Comparison of ENCODE assay signal across 23 cellular contexts in the genomic region with DNA sequence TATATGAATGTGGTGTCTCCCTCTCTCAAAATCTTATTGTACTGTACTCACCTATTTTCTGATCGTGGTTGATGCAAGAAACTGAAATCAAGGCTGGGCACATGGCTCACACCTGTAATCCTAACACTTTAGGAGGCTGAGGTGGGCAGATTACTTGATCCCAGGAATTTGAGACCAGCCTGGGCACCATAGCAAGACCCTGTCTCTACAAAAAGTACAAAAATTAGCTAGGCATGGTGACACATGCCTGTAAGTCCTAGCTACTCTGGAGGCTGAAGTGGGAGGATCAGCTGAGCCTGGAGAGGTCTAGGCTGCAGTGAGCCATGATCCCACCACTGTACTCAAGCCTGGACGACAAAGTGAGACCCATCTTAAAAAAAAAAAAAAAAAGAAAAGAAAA. TPM values are rescaled to one million over a fixed set of nuclear protein-coding genes. Genes with fewer than 3 reads are reported as not detected.
DNase-seq lines count a peak whose midpoint lies in the region; ATAC-seq and TF ChIP-seq lines count a peak whose summit lies in the region.
"Had no signal": no experiment of that assay in that cellular context is flagged by ENCODE, and none has a peak within 500 bp of the region (broad histone marks: within the 10 kb centered on the region; RNA-seq: fewer than 3 reads in every experiment).

No MANE protein-coding gene starts in this region.

- no peak overlapping the region for H2AFZ ChIP-seq in HCT116 (ENCODE audit: low read depth, low read length, poor library complexity, severe bottlenecking)
- H2AFZ ChIP-seq: GM23338 had no signal

- no peak overlapping the region for H3K4me3 Mint-ChIP-seq in chondrocyte (ENCODE audit: unreplicated experiment)
- no peak overlapping the region for H3K4me3 Mint-ChIP-seq in stimulated activated memory B cell treated with anti-CD40 and anti-IgM and Interleukin-4, amounts not matched to agents 10 μg/mL and 1 μg/mL and 100 μg/mL, for 72 hours
- no peak overlapping the region for H3K4me3 Mint-ChIP-seq in stimulated activated naive B cell treated with anti-CD40 and anti-IgM and Interleukin-4, amounts not matched to agents 10 μg/mL and 1 μg/mL and 100 μg/mL, for 72 hours
- H3K4me3 Mint-ChIP-seq: CD14-positive monocyte; CD4-positive, alpha-beta T cell; CD8-positive, alpha-beta memory T cell; GM23338; H9; HFFc6 had no signal

- no peaks in the 10 kb centered on the region for H3K9me2 ChIP-seq in HCT116 (ENCODE audit: insufficient read depth)

- H3K27ac ChIP-seq in HCT116 (ENCODE audit: low read depth, low read length) = no peak overlapping the region
- H3K27ac ChIP-seq: A549; BLaER1 treated with 17β-estradiol and CSF1 and Interleukin-3, amounts not matched to agents 10 nM and 100 nM had no signal

- no peaks in the 10 kb centered on the region for H3K36me3 ChIP-seq in HCT116 (ENCODE audit: control insufficient read depth in 1 of 2, insufficient read depth in 2 of 2, low read length in 2 of 2)
- H3K36me3 ChIP-seq: BE2C; BLaER1 treated with 17β-estradiol and CSF1 and Interleukin-3, amounts not matched to agents 10 nM and 100 nM had no signal

- no peaks in the 10 kb centered on the region for H3K36me3 Mint-ChIP-seq in chondrocyte (ENCODE audit: low read depth)
- H3K36me3 Mint-ChIP-seq in stimulated activated memory B cell treated with anti-CD40 and anti-IgM and Interleukin-4, amounts not matched to agents 10 μg/mL and 1 μg/mL and 100 μg/mL, for 72 hours = no peaks in the 10 kb centered on the region
- H3K36me3 Mint-ChIP-seq in stimulated activated naive B cell treated with anti-CD40 and anti-IgM and Interleukin-4, amounts not matched to agents 10 μg/mL and 1 μg/mL and 100 μg/mL, for 72 hours = no peaks in the 10 kb centered on the region
- H3K36me3 Mint-ChIP-seq: CD14-positive monocyte; CD8-positive, alpha-beta memory T cell had no signal

- intact Hi-C loops in HCT116 (cut with micrococcal nuclease) = no loop called here

- H3K9me3 ChIP-seq in HCT116 (ENCODE audit: control insufficient read depth in 1 of 2, insufficient read depth in 1 of 2, low read depth in 1 of 2, low read length in 2 of 2) = no peaks in the 10 kb centered on the region
- H3K9me3 ChIP-seq: A549, BE2C had no signal

- no peak overlapping the region for H3K4me3 ChIP-seq in HCT116 (replicated peaks in 1 of 2; ENCODE audit: low read depth in 1 of 2, low read length in 2 of 2)
- H3K4me3 ChIP-seq: A549; BLaER1 treated with 17β-estradiol and CSF1 and Interleukin-3, amounts not matched to agents 10 nM and 100 nM; GM23338 had no signal

- no TSS peak for BruUV-seq in HCT116 (replicated peaks; lab: Mats Ljungman, UMichigan)

- H3K27me3 Mint-ChIP-seq in chondrocyte (ENCODE audit: low read depth) = peaks cover under 1% of the 10 kb centered on the region
- peaks cover 3% of the 10 kb centered on the region for H3K27me3 Mint-ChIP-seq in stimulated activated memory B cell treated with anti-CD40 and anti-IgM and Interleukin-4, amounts not matched to agents 10 μg/mL and 1 μg/mL and 100 μg/mL, for 72 hours
- peaks cover under 1% of the 10 kb centered on the region in 2 donors for H3K27me3 Mint-ChIP-seq in stimulated activated naive B cell treated with anti-CD40 and anti-IgM and Interleukin-4, amounts not matched to agents 10 μg/mL and 1 μg/mL and 100 μg/mL, for 72 hours

- TF ChIP-seq RAD21 in HCT116 (IDR thresholded peaks at IDR 0.05; ENCODE audit: low read depth) = no peak

- CTCF ChIA-PET in HCT116 (lab: Charles Lee) = interaction anchor here (0.7 to 2.3 kb wide), 2 partner anchors 20 to 42 kb away, joined by 3 to 10 read pairs; no protein-coding TSS in a partner anchor

- POLR2A ChIA-PET in HCT116 (lab: Charles Lee) = interaction anchor here (1.0 kb wide), 1 partner anchor 25 kb away, joined by 3 read pairs; no protein-coding TSS in a partner anchor

- no peak for TF ChIP-seq CTCF in HCT116 (IDR thresholded peaks at IDR 0.05 in 2 of 3, conservative IDR thresholded peaks at IDR 0.05 in 1 of 3; ENCODE audit: borderline replicate concordance in 1 of 3, insufficient read depth in 1 of 3, low read depth in 2 of 3, low read length in 2 of 3)
- no peak for TF ChIP-seq CTCF in chondrocyte (IDR thresholded peaks at IDR 0.05)

- no peak overlapping the region for H3K9ac ChIP-seq in HCT116 (ENCODE audit: low read length)
- H3K9ac ChIP-seq: BLaER1 treated with 17β-estradiol and CSF1 and Interleukin-3, amounts not matched to agents 10 nM and 100 nM had no signal

- no peaks in the 10 kb centered on the region for H3K27me3 ChIP-seq in HCT116 (ENCODE audit: insufficient read depth, low read length)
- H3K27me3 ChIP-seq: BE2C; BLaER1 treated with 17β-estradiol and CSF1 and Interleukin-3, amounts not matched to agents 10 nM and 100 nM had no signal

- peaks cover 18% of the 10 kb centered on the region for H3K4me1 Mint-ChIP-seq in chondrocyte (ENCODE audit: low read depth)
- H3K4me1 Mint-ChIP-seq in stimulated activated memory B cell treated with anti-CD40 and anti-IgM and Interleukin-4, amounts not matched to agents 10 μg/mL and 1 μg/mL and 100 μg/mL, for 72 hours = peaks cover under 1% of the 10 kb centered on the region
- peaks cover 0 to 3% of the 10 kb centered on the region in 2 donors for H3K4me1 Mint-ChIP-seq in stimulated activated naive B cell treated with anti-CD40 and anti-IgM and Interleukin-4, amounts not matched to agents 10 μg/mL and 1 μg/mL and 100 μg/mL, for 72 hours
- H3K4me1 Mint-ChIP-seq: CD14-positive monocyte had no signal

- RAD21 ChIA-PET in HCT116 (lab: Charles Lee; ENCODE audit: low non-redundant PET in 1 of 2, low total read pairs in 2 of 2, uncharacterized antibody in 2 of 2, unreplicated experiment in 2 of 2) = no interaction called here

- H3K4me2 ChIP-seq in HCT116 (ENCODE audit: low read length) = no peak overlapping the region
- H3K4me2 ChIP-seq: A549; BLaER1 treated with 17β-estradiol and CSF1 and Interleukin-3, amounts not matched to agents 10 nM and 100 nM; GM23338 had no signal

- no peak for TF ChIP-seq POLR2A in HCT116 (IDR thresholded peaks at IDR 0.05; ENCODE audit: borderline replicate concordance, extremely low read depth, insufficient read depth, insufficient read length)

- no peaks in the 10 kb centered on the region for H3K9me3 Mint-ChIP-seq in chondrocyte (ENCODE audit: low read depth)
- H3K9me3 Mint-ChIP-seq in stimulated activated memory B cell treated with anti-CD40 and anti-IgM and Interleukin-4, amounts not matched to agents 10 μg/mL and 1 μg/mL and 100 μg/mL, for 72 hours = no peaks in the 10 kb centered on the region
- no peaks in the 10 kb centered on the region for H3K9me3 Mint-ChIP-seq in stimulated activated naive B cell treated with anti-CD40 and anti-IgM and Interleukin-4, amounts not matched to agents 10 μg/mL and 1 μg/mL and 100 μg/mL, for 72 hours
- H3K9me3 Mint-ChIP-seq: CD4-positive, alpha-beta T cell; CD8-positive, alpha-beta memory T cell; GM23338; H9; HFFc6 had no signal

- no peak overlapping the region for H3K27ac Mint-ChIP-seq in chondrocyte (ENCODE audit: unreplicated experiment)
- no peak overlapping the region for H3K27ac Mint-ChIP-seq in stimulated activated memory B cell treated with anti-CD40 and anti-IgM and Interleukin-4, amounts not matched to agents 10 μg/mL and 1 μg/mL and 100 μg/mL, for 72 hours
- no peak overlapping the region for H3K27ac Mint-ChIP-seq in stimulated activated naive B cell treated with anti-CD40 and anti-IgM and Interleukin-4, amounts not matched to agents 10 μg/mL and 1 μg/mL and 100 μg/mL, for 72 hours
- H3K27ac Mint-ChIP-seq: CD14-positive monocyte; CD4-positive, alpha-beta T cell; GM23338; H9; HFFc6 had no signal

- H4K20me1 ChIP-seq in HCT116 (ENCODE audit: insufficient read depth) = no peaks in the 10 kb centered on the region
- H4K20me1 ChIP-seq: BLaER1 treated with 17β-estradiol and CSF1 and Interleukin-3, amounts not matched to agents 10 nM and 100 nM had no signal

- H3K79me2 ChIP-seq in HCT116 (ENCODE audit: insufficient read depth, low read length) = no peaks in the 10 kb centered on the region

- DNase-seq in HCT116 (ENCODE audit: low read depth, low spot score) (no peak), chondrocyte (ENCODE audit: low spot score) (peak; percentile 21), islet precursor cell (peak; percentile 12), SIG-M5 (lab: John Stamatoyannopoulos, UW) (no peak)
- no peak for DNase-seq in stimulated activated naive B cell treated with anti-CD40 and anti-IgM and Interleukin-4, amounts not matched to agents 10 μg/mL and 1 μg/mL and 100 μg/mL, for 72 hours
- DNase-seq: 8988T; ACHN; AML-193; BE2C; CD4-positive, alpha-beta T cell; DMS 273 treated with DMSO at 0.1 percent for 48 hours; DMS79; EL; GF-D8; HFFc6 had no signal

- no peak for ATAC-seq in HCT116
- ATAC-seq in stimulated activated memory B cell treated with anti-CD40 and anti-IgM and Interleukin-4, amounts not matched to agents 10 μg/mL and 1 μg/mL and 100 μg/mL, for 72 hours = no peak
- no peak for ATAC-seq in stimulated activated naive B cell treated with anti-CD40 and anti-IgM and Interleukin-4, amounts not matched to agents 10 μg/mL and 1 μg/mL and 100 μg/mL, for 72 hours (replicated peaks)
- ATAC-seq: A549, GM23338 had no signal

- H3K4me1 ChIP-seq in HCT116 (ENCODE audit: control insufficient read depth in 1 of 2, insufficient read depth in 2 of 2, low read length in 2 of 2) = peaks cover 0 to 27% of the 10 kb centered on the region in 2 experiments; a peak in 3 of 4 replicates
- H3K4me1 ChIP-seq: BE2C had no signal

TF ChIP-seq in HCT116, 20 proteins besides CTCF, POLR2A, EP300 and RAD21:
- TF ChIP-seq, protein P1, sequence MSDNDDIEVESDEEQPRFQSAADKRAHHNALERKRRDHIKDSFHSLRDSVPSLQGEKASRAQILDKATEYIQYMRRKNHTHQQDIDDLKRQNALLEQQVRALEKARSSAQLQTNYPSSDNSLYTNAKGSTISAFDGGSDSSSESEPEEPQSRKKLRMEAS (IDR thresholded peaks at IDR 0.05) = 0 out of 2 replicates have a peak, but pooled peaks have one; percentile 27
- no peak for TF ChIP-seq EZH2phosphoT487 (IDR thresholded peaks at IDR 0.05; ENCODE audit: borderline replicate concordance)

RNA-seq across cellular contexts. Expression of a gene that starts 16.0 kb away (rescaled TPM):
- total RNA-seq in HCT116 (2021; ENCODE audit: unreplicated experiment) (8.3 TPM), chondrocyte (0.31 to 0.92 TPM (median 0.40 TPM) in 3 replicates)
- 16.8 and 19.6 TPM in 2 replicates for polyA plus RNA-seq in HCT116 (2012)
- total RNA-seq: CD8-positive, alpha-beta memory T cell had no signal
- polyA plus RNA-seq: CD8-positive, alpha-beta memory T cell had no signal

RNA-seq across cellular contexts. Expression of a gene that starts 17.0 kb away (rescaled TPM):
- 61.1 TPM for total RNA-seq in HCT116 (2021; ENCODE audit: unreplicated experiment)
- polyA plus RNA-seq in HCT116 (2012) = 120 and 159 TPM in 2 replicates
- total RNA-seq in chondrocyte = 1.2 to 2.2 TPM (median 1.5 TPM) in 3 replicates
- total RNA-seq: CD4-positive, alpha-beta T cell; CD8-positive, alpha-beta memory T cell had no signal
- polyA plus RNA-seq: CD14-positive monocyte; CD8-positive, alpha-beta memory T cell had no signal

RNA-seq across cellular contexts. Expression of a gene that starts 26.9 kb away (rescaled TPM):
- total RNA-seq in HCT116 (2021; ENCODE audit: unreplicated experiment) (448 TPM), chondrocyte (0.54 to 0.65 TPM in 2 of 3 replicates, not detected in the other)
- polyA plus RNA-seq in HCT116 (2012) = 582 and 667 TPM in 2 replicates
- total RNA-seq: CD4-positive, alpha-beta T cell; CD8-positive, alpha-beta memory T cell; GM23338; H4; H9 had no signal
- polyA plus RNA-seq: A549; CD14-positive monocyte; CD8-positive, alpha-beta memory T cell had no signal

Comparison
In these comparisons a context has a peak if more than half of its experiments do, and no peak if none do; other contexts are left out.
1. DNase-seq: peak in chondrocyte (single experiment) and islet precursor cell (single experiment); none in HCT116 (single experiment), SIG-M5 (single experiment) and stimulated activated naive B cell treated with anti-CD40 and anti-IgM and Interleukin-4, amounts not matched to agents 10 μg/mL and 1 μg/mL and 100 μg/mL, for 72 hours (single experiment).
2. RNA of a gene that starts 17.0 kb away (total RNA-seq): 61.1 TPM in HCT116 (single experiment); 1.2 to 2.2 TPM in chondrocyte; every median in the first group is over 10 times any median in the second.
3. RNA of a gene that starts 26.9 kb away (total RNA-seq): 448 TPM in HCT116 (single experiment); 0.54 to 0.65 TPM in chondrocyte; every median in the first group is over 100 times any median in the second.